Comparison of ENCODE assay signal across 8 cellular contexts in genomic region chr2:96265840-96266569, GRCh38. TPM values are rescaled to one million over a fixed set of nuclear protein-coding genes. Genes with fewer than 3 reads are reported as not detected.
DNase-seq lines count a peak whose midpoint lies in the region; ATAC-seq and TF ChIP-seq lines count a peak whose summit lies in the region.

Gene CIAO1 (plus strand): TSS chr2:96266225. CDS start chr2:96266351, 126 bp downstream.
Gene TMEM127 (minus strand): TSS chr2:96265997. CDS start chr2:96265381, 616 bp downstream.

- H2AFZ ChIP-seq in PC-3 (ENCODE audit: low read length): peak within 1 kb of the TSS; percentile 91

- TF ChIP-seq RAD21 in Ishikawa (IDR thresholded peaks at IDR 0.05; ENCODE audit: low read depth): no peak

- peak; percentile 96 for DNase-seq in DMS153 treated with DMSO at 0.1 percent for 48 hours (lab: John Stamatoyannopoulos, UW; ENCODE audit: unreplicated experiment)
- DNase-seq in PC-3: peak; percentile 98
- peak; percentile 99 for DNase-seq in activated T-cell treated with anti-CD3 and anti-CD28 coated beads for 48 hours (ENCODE audit: low read depth)
- DNase-seq in epithelial cell of proximal tubule (ENCODE audit: low read depth): peak; percentile 65
- peak; percentile 98 for DNase-seq in stimulated activated CD8-positive, alpha-beta memory T cell treated with anti-CD3 and anti-CD28 coated beads, Interleukin-4, amount 100 ng/mL, for 48 hours

- H3K79me2 ChIP-seq in PC-3 (ENCODE audit: low read length): peaks cover 66% of the 10 kb centered on the region

- no TSS peak for BruUV-seq in PC-3 (replicated peaks; lab: Mats Ljungman, UMichigan)

- H3K4me2 ChIP-seq in PC-3 (ENCODE audit: low read length): peak within 1 kb of the TSS; percentile 97

- TF ChIP-seq CTCF in PC-3 (conservative IDR thresholded peaks at IDR 0.05; ENCODE audit: low read depth, low read length) (peak; percentile 20; the same call in 1 of the 2 replicates), epithelial cell of proximal tubule (conservative IDR thresholded peaks at IDR 0.05; ENCODE audit: low read depth, low read length) (no peak)

- H3K9me3 ChIP-seq in PC-3 (ENCODE audit: low read length) (no peaks in the 10 kb centered on the region), mucosa of rectum (ENCODE audit: control insufficient read depth in 2 of 2, low read length in 2 of 2) (no peaks in the 10 kb centered on the region)

- ATAC-seq in GM21576 (IDR thresholded peaks at IDR 0.05; ENCODE audit: unreplicated experiment) (peak; percentile 88), PC-3 (peak; percentile 94)

- intact Hi-C loops in PC-3 (cut with micrococcal nuclease): loop anchor here (2.0 to 10.0 kb wide), 2 partner anchors 127 to 271 kb away; partner anchors contain the start of genes ANKRD36C and ASTL

- H4K20me1 ChIP-seq in PC-3 (ENCODE audit: low read length): peaks cover 15% of the 10 kb centered on the region; the same call in 1 of the 2 replicates

- POLR2A ChIA-PET in PC-3 (lab: Charles Lee; ENCODE audit: unreplicated experiment): no interaction called here

- peak within 1 kb of the TSS; percentile 94 for H3K9ac ChIP-seq in PC-3 (ENCODE audit: low read length)
- H3K9ac ChIP-seq in mucosa of rectum (ENCODE audit: low read depth in 1 of 2, low read length in 2 of 2): peak within 1 kb of the TSS; percentile 85 to 97

- peak within 1 kb of the TSS; percentile 18 for H3K27ac ChIP-seq in PC-3 (ENCODE audit: low read length)
- H3K27ac ChIP-seq in mucosa of rectum (ENCODE audit: low read depth in 2 of 2, low read length in 2 of 2): peak within 1 kb of the TSS; percentile 92 to 93

- no peak for TF ChIP-seq EP300 in Ishikawa (IDR thresholded peaks at IDR 0.05; ENCODE audit: borderline replicate concordance)

- no peaks in the 10 kb centered on the region for H3K9me2 ChIP-seq in PC-3 (replicated peaks; ENCODE audit: low read length)

- H3K4me1 ChIP-seq in PC-3 (ENCODE audit: insufficient read depth, low read length): peaks cover 27% of the 10 kb centered on the region
- H3K4me1 ChIP-seq in mucosa of rectum (ENCODE audit: control insufficient read depth in 2 of 2, insufficient read depth in 2 of 2, low read length in 2 of 2): peaks cover 33 to 34% of the 10 kb centered on the region in 2 donors

- H3K27me3 ChIP-seq in PC-3 (ENCODE audit: low read length) (no peaks in the 10 kb centered on the region), mucosa of rectum (ENCODE audit: control insufficient read depth in 2 of 2, insufficient read depth in 2 of 2, low read length in 2 of 2) (no peaks in the 10 kb centered on the region)

- peak within 1 kb of the TSS; percentile 100 for H3K4me3 ChIP-seq in PC-3 (ENCODE audit: low read length)
- H3K4me3 ChIP-seq in epithelial cell of proximal tubule (ENCODE audit: low read depth, low read length): peak within 1 kb of the TSS; percentile 88
- H3K4me3 ChIP-seq in mucosa of rectum (ENCODE audit: low read length in 2 of 2): peak within 1 kb of the TSS; percentile 95 to 96

- H3K36me3 ChIP-seq in PC-3 (ENCODE audit: low read depth, low read length) (peaks cover 26% of the 10 kb centered on the region), mucosa of rectum (ENCODE audit: control insufficient read depth in 2 of 2, insufficient read depth in 2 of 2, low read length in 2 of 2) (peaks cover 31 to 41% of the 10 kb centered on the region in 2 donors)

- CTCF ChIA-PET in PC-3 (lab: Charles Lee): no interaction called here

- H3F3A ChIP-seq in PC-3 (ENCODE audit: low read length, unreplicated experiment): no peaks in the 10 kb centered on the region

TF ChIP-seq in Ishikawa, 13 proteins besides CTCF, POLR2A, EP300 and RAD21:
- TF ChIP-seq ZBTB7A (IDR thresholded peaks at IDR 0.05; ENCODE audit: low read depth): peak; percentile 51; the same call in 1 of the 2 replicates
- TF ChIP-seq TAF1 (IDR thresholded peaks at IDR 0.05; ENCODE audit: low read depth): peak; percentile 74; the same call in 1 of the 2 replicates
- peak; percentile 92 for TF ChIP-seq CREB1 (IDR thresholded peaks at IDR 0.05; ENCODE audit: low read depth)
- peak; percentile 76 for TF ChIP-seq MAX (IDR thresholded peaks at IDR 0.05)
- no peak for TF ChIP-seq FOXM1 (IDR thresholded peaks at IDR 0.05; ENCODE audit: borderline replicate concordance, low read depth)
- no peak for TF ChIP-seq REST (IDR thresholded peaks at IDR 0.05; ENCODE audit: low read depth)
- peak; percentile 59; the same call in 1 of the 2 replicates for TF ChIP-seq TCF12 (IDR thresholded peaks at IDR 0.05; ENCODE audit: low read depth)
- peak; percentile 77 for TF ChIP-seq YY1 (IDR thresholded peaks at IDR 0.05; ENCODE audit: low read depth)
- TF ChIP-seq EGR1 (IDR thresholded peaks at IDR 0.05): peak; percentile 69

RNA-seq across cellular contexts. Expression of gene CIAO1, which starts in this region (rescaled TPM):
- total RNA-seq in PC-3 (2014; rRNA removed) (124 and 130 TPM in 2 replicates), epithelial cell of proximal tubule (110 and 155 TPM in 2 replicates)

RNA-seq across cellular contexts. Expression of gene TMEM127, which starts in this region (rescaled TPM):
- total RNA-seq in PC-3 (2014; rRNA removed) (31.9 and 33.9 TPM in 2 replicates), epithelial cell of proximal tubule (21.3 and 25.9 TPM in 2 replicates)

Comparison
In these comparisons a context has a peak if more than half of its experiments do, and no peak if none do; other contexts are left out.
1. Peak in every context shown above with its lines: DNase-seq, ATAC-seq, H3K4me3 ChIP-seq and H3K27ac ChIP-seq.